Comparison of ENCODE assay signal across 8 cellular contexts in the genomic region with DNA sequence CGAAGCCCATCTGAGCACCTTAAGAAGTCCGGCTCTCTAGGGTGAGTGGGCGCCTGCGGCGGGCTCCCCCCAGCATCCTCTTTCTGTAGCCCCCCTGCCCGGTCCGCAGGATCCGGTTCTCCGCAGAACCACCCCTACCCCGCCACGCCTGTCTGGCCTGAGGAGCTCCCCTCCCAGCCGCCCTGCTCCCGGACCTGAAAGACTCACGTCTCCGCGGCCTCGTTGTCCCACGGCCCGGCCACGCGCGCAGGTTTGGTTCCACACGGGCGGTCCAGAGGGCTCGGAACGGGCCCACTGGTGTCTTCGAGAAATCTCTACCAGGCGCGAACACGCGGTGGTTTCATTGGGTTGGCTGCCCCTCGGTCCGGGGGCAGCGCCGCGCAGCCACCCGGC. TPM values are rescaled to one million over a fixed set of nuclear protein-coding genes. Genes with fewer than 3 reads are reported as not detected.
DNase-seq lines count a peak whose midpoint lies in the region; ATAC-seq, FAIRE-seq and TF ChIP-seq lines count a peak whose summit lies in the region.

No MANE protein-coding gene starts in this region.

- H3K4me3 ChIP-seq in bronchial epithelial cell (ENCODE audit: low read depth, low read length) (peak overlapping the region; percentile 90), muscle layer of colon (ENCODE audit: low read depth in 1 of 2, low read length in 2 of 2) (peak overlapping the region; percentile 72 to 86)

- H3K9me3 ChIP-seq in muscle layer of colon (ENCODE audit: low read length), result no peaks in the 10 kb centered on the region

- peaks cover 22% of the 10 kb centered on the region for H3K4me1 ChIP-seq in muscle layer of colon (ENCODE audit: insufficient read depth, low read length)

- TF ChIP-seq CTCF in bronchial epithelial cell (IDR thresholded peaks at IDR 0.05; ENCODE audit: insufficient read depth, low read length, severe bottlenecking) (no peak), GM10266 (IDR thresholded peaks at IDR 0.05; ENCODE audit: control insufficient read depth, insufficient read depth, low read depth, missing control alignments) (no peak)

- ATAC-seq in HG03571 (IDR thresholded peaks at IDR 0.05; ENCODE audit: unreplicated experiment), result peak; percentile 11

- FAIRE-seq in bronchial epithelial cell (lab: Jason Lieb, UNC), result no peak

- H3K27me3 ChIP-seq in bronchial epithelial cell (ENCODE audit: control insufficient read depth, insufficient read depth, low read length) (no peaks in the 10 kb centered on the region), muscle layer of colon (ENCODE audit: control insufficient read depth in 1 of 2, insufficient read depth in 2 of 2, low read length in 2 of 2) (no peaks in the 10 kb centered on the region)

- peak overlapping the region; percentile 97 for H3K9ac ChIP-seq in muscle layer of colon (ENCODE audit: low read length)

- peaks cover 7% of the 10 kb centered on the region for H3K36me3 ChIP-seq in bronchial epithelial cell (ENCODE audit: control insufficient read depth, insufficient read depth, low read length)
- H3K36me3 ChIP-seq in muscle layer of colon (ENCODE audit: insufficient read depth, low read length), result peaks cover 3% of the 10 kb centered on the region

- peak overlapping the region; percentile 98 for H3K27ac ChIP-seq in muscle layer of colon (ENCODE audit: low read depth, low read length)

- peak; percentile 10 for DNase-seq in activated gamma-delta T cell treated with anti-CD3 and anti-CD28 coated beads, Interleukin-2, amount 50 U/mL, for 16 hours (ENCODE audit: low read depth)
- DNase-seq in activated gamma-delta T cell treated with Interleukin-2 at 50 U/mL for 16 hours (no peak), bronchial epithelial cell (ENCODE audit: low read depth) (no peak), 8988T (no peak), AML-193 (lab: John Stamatoyannopoulos, UW) (no peak), GM10266 (ENCODE audit: extremely low spot score) (no peak)

RNA-seq across cellular contexts. Expression of a gene that starts 0.2 kb away (rescaled TPM):
- total RNA-seq in bronchial epithelial cell, result 152 and 218 TPM in 2 replicates

RNA-seq across cellular contexts. Expression of a gene that starts 0.8 kb away (rescaled TPM):
- total RNA-seq in bronchial epithelial cell, result 72.9 and 89.4 TPM in 2 replicates

RNA-seq across cellular contexts. Expression of a gene that starts 58.4 kb away (rescaled TPM):
- total RNA-seq in bronchial epithelial cell, result 24.5 and 37.0 TPM in 2 replicates
